Comparison of ENCODE assay signal across 8 cellular contexts in the genomic region with DNA sequence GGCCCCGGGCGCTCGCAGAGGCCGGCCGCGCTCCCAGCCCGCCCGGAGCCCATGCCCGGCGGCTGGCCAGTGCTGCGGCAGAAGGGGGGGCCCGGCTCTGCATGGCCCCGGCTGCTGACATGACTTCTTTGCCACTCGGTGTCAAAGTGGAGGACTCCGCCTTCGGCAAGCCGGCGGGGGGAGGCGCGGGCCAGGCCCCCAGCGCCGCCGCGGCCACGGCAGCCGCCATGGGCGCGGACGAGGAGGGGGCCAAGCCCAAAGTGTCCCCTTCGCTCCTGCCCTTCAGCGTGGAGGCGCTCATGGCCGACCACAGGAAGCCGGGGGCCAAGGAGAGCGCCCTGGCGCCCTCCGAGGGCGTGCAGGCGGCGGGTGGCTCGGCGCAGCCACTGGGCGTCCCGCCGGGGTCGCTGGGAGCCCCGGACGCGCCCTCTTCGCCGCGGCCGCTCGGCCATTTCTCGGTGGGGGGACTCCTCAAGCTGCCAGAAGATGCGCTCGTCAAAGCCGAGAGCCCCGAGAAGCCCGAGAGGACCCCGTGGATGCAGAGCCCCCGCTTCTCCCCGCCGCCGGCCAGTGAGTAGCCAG. TPM values are rescaled to one million over a fixed set of nuclear protein-coding genes. Genes with fewer than 3 reads are reported as not detected.
DNase-seq lines count a peak whose midpoint lies in the region; ATAC-seq, FAIRE-seq and TF ChIP-seq lines count a peak whose summit lies in the region.

No MANE protein-coding gene starts in this region.

- DNase-seq in GM06990 (ENCODE audit: extremely low read depth, insufficient read length) (no peak), H54 (ENCODE audit: insufficient read length, low spot score) (peak; percentile 37), NB4 (ENCODE audit: low read depth) (peak; percentile 51), fibroblast of peridontal ligament (ENCODE audit: extremely low read depth) (peak; percentile 16), prostate gland (ENCODE audit: low spot score) (no peak), HPDE6-E6E7 (ENCODE audit: extremely low spot score) (no peak)
- DNase-seq in activated effector memory CD4-positive, alpha-beta T cell treated with Interleukin-2 at 50 U/mL for 16 hours: no peak

- H3K27me3 ChIP-seq in GM06990 (replicated peaks; ENCODE audit: control insufficient read depth, insufficient read depth, low read length) (no peaks in the 10 kb centered on the region; the same call in 1 of the 2 replicates), prostate gland (replicated peaks; ENCODE audit: insufficient read depth) (peaks cover 44% of the 10 kb centered on the region)

- ATAC-seq in GM21717 (IDR thresholded peaks at IDR 0.05; ENCODE audit: unreplicated experiment): no peak

- no peaks in the 10 kb centered on the region for H3K9me3 ChIP-seq in prostate gland

- H3K4me3 ChIP-seq in GM06990 (replicated peaks; ENCODE audit: low read depth, low read length): peak overlapping the region; percentile 81
- H3K4me3 ChIP-seq in NB4 (ENCODE audit: low read depth, low read length): peak overlapping the region; percentile 47
- H3K4me3 ChIP-seq in prostate gland: peak overlapping the region; percentile 48 to 53

- TF ChIP-seq CTCF in GM06990 (IDR thresholded peaks at IDR 0.05; ENCODE audit: insufficient read depth, low read length, poor library complexity, severe bottlenecking) (no peak), NB4 (IDR thresholded peaks at IDR 0.05; ENCODE audit: low read depth, low read length) (no peak), prostate gland (IDR thresholded peaks at IDR 0.05) (no peak)

- H3K27ac ChIP-seq in prostate gland: peak overlapping the region; percentile 22 to 48

- intact Hi-C loops in prostate gland (cut with DNase I): loop anchor here (5.0 kb wide), 1 partner anchor 368 kb away; no protein-coding TSS in a partner anchor

- under 1% methylated on average over 20 of the region's 65 CpGs for WGBS in prostate gland

- H3K36me3 ChIP-seq in GM06990 (ENCODE audit: control insufficient read depth, insufficient read depth, low read length): no peaks in the 10 kb centered on the region; the same call in 1 of the 2 replicates
- no peaks in the 10 kb centered on the region for H3K36me3 ChIP-seq in prostate gland

- TF ChIP-seq POLR2A in H54 (IDR thresholded peaks at IDR 0.05; ENCODE audit: low read depth, low read length) (no peak), NB4 (IDR thresholded peaks at IDR 0.05; ENCODE audit: extremely low read depth, insufficient read length) (no peak), prostate gland (IDR thresholded peaks at IDR 0.05) (no peak)

- H3K4me1 ChIP-seq in prostate gland (replicated peaks): peaks cover 3% of the 10 kb centered on the region

- no peak for FAIRE-seq in H54 (lab: Jason Lieb, UNC)

RNA-seq across cellular contexts. Expression of a gene that starts 0.4 kb away (rescaled TPM):
- 1 to 10 TPM; 2.2 to 4.2 TPM for total RNA-seq in prostate gland

Comparison
In these comparisons a context has a peak if more than half of its experiments do, and no peak if none do; other contexts are left out.
1. DNase-seq: peak in H54 (single experiment), NB4 (single experiment) and fibroblast of peridontal ligament (single experiment); none in GM06990 (single experiment), prostate gland (single experiment), HPDE6-E6E7 (single experiment) and activated effector memory CD4-positive, alpha-beta T cell treated with Interleukin-2 at 50 U/mL for 16 hours (single experiment).
2. Peak in every context shown above with its lines, with median percentiles within 50 percentile points of each other: H3K4me3 ChIP-seq.